In the genomic region with DNA sequence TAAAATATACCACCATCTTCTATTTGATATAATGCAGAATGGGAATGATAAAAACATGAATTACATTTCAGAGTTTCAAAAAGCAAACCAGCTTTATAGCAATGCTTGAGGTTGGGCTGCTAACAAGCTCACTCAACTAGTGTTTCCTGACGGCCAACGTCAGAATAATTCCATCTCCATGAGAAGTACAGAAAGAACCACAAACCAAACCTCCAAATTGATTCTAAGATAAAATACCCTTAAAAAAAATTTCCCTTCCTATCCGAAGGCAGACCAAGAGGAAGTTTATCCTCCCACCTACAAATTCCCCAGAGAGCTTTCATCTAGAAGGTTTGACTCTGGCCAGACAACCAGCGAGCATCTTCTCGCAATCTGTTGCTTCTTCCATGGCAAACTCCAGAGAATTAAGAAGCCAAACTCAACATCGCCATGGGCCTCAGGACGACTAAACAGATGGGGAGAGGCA, we compare ENCODE assay signal across 1 cellular context.
TF ChIP-seq lines count a peak whose summit lies in the region.

TSS of gene EDARADD (plus strand) at position 271 of the 466 bp plus-strand sequence. CDS start at position 430, 159 bp downstream.

TF ChIP-seq in GM23338, 12 proteins besides CTCF, POLR2A, EP300 and RAD21 (continued from another document):
- TF ChIP-seq, protein P1, sequence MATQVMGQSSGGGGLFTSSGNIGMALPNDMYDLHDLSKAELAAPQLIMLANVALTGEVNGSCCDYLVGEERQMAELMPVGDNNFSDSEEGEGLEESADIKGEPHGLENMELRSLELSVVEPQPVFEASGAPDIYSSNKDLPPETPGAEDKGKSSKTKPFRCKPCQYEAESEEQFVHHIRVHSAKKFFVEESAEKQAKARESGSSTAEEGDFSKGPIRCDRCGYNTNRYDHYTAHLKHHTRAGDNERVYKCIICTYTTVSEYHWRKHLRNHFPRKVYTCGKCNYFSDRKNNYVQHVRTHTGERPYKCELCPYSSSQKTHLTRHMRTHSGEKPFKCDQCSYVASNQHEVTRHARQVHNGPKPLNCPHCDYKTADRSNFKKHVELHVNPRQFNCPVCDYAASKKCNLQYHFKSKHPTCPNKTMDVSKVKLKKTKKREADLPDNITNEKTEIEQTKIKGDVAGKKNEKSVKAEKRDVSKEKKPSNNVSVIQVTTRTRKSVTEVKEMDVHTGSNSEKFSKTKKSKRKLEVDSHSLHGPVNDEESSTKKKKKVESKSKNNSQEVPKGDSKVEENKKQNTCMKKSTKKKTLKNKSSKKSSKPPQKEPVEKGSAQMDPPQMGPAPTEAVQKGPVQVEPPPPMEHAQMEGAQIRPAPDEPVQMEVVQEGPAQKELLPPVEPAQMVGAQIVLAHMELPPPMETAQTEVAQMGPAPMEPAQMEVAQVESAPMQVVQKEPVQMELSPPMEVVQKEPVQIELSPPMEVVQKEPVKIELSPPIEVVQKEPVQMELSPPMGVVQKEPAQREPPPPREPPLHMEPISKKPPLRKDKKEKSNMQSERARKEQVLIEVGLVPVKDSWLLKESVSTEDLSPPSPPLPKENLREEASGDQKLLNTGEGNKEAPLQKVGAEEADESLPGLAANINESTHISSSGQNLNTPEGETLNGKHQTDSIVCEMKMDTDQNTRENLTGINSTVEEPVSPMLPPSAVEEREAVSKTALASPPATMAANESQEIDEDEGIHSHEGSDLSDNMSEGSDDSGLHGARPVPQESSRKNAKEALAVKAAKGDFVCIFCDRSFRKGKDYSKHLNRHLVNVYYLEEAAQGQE (IDR thresholded peaks at IDR 0.05; ENCODE audit: unreplicated experiment), result no peak
- TF ChIP-seq POLR2AphosphoS5 (IDR thresholded peaks at IDR 0.05; ENCODE audit: low read depth), result no peak
- TF ChIP-seq ETS1 (IDR thresholded peaks at IDR 0.05), result no peak
- no peak for TF ChIP-seq NANOG (IDR thresholded peaks at IDR 0.05; ENCODE audit: borderline replicate concordance)
- TF ChIP-seq JUNB (IDR thresholded peaks at IDR 0.05; ENCODE audit: unreplicated experiment), result no peak
- no peak for TF ChIP-seq STAT1 (IDR thresholded peaks at IDR 0.05; ENCODE audit: unreplicated experiment)
